Comparison of ENCODE assay signal across 8 cellular contexts in the genomic region with DNA sequence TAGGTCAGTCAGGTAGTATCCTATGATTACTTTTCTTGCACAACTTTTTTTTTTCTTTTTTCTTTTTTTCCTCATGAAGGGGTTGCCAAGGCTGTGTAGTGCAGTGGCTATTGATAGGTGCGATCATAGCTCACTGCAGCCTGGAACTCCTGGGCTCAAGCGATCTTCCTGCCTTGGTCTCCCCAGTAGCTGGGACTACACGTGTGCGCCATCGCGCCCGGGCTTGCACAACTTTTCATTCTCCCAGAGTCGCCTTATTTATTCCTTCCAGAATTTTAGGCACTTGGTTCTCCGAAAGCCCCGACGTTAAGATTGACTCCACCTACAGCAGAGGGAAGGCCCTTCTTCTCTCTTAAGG. TPM values are rescaled to one million over a fixed set of nuclear protein-coding genes. Genes with fewer than 3 reads are reported as not detected.
DNase-seq lines count a peak whose midpoint lies in the region; ATAC-seq, FAIRE-seq and TF ChIP-seq lines count a peak whose summit lies in the region.

No MANE protein-coding gene starts in this region.

- H3K4me3 ChIP-seq in iPS-15b (ENCODE audit: low read depth, low read length) = peak overlapping the region; percentile 87

- H3K4me1 ChIP-seq in iPS-15b (ENCODE audit: control insufficient read depth, insufficient read depth, low read length) = no peaks in the 10 kb centered on the region

- peak overlapping the region; percentile 97 for H3K9ac ChIP-seq in iPS-15b (ENCODE audit: low read depth, low read length)

- peaks cover 56% of the 10 kb centered on the region for H3K9me3 Mint-ChIP-seq in HFFc6
- peaks cover 26% of the 10 kb centered on the region for H3K9me3 Mint-ChIP-seq in activated naive CD8-positive, alpha-beta T cell (ENCODE audit: low read depth)
- H3K9me3 Mint-ChIP-seq in stimulated activated naive B cell treated with anti-CD40 and anti-IgM and Interleukin-4, amounts not matched to agents 10 μg/mL and 1 μg/mL and 100 μg/mL, for 72 hours = peaks cover 28 to 40% of the 10 kb centered on the region in 2 donors

- DNase-seq in HFFc6 (no peak), urothelium cell line (ENCODE audit: low spot score) (no peak), D721Med (ENCODE audit: insufficient read length, low spot score) (no peak)
- DNase-seq in stimulated activated naive B cell treated with anti-CD40 and anti-IgM and Interleukin-4, amounts not matched to agents 10 μg/mL and 1 μg/mL and 100 μg/mL, for 72 hours = no peak

- H3K27me3 Mint-ChIP-seq in HFFc6 (ENCODE audit: insufficient read depth) = peaks cover 3% of the 10 kb centered on the region
- H3K27me3 Mint-ChIP-seq in activated naive CD8-positive, alpha-beta T cell = no peaks in the 10 kb centered on the region
- no peaks in the 10 kb centered on the region for H3K27me3 Mint-ChIP-seq in stimulated activated naive B cell treated with anti-CD40 and anti-IgM and Interleukin-4, amounts not matched to agents 10 μg/mL and 1 μg/mL and 100 μg/mL, for 72 hours

- H3K27ac Mint-ChIP-seq in HFFc6 = peak overlapping the region; percentile 79
- peak overlapping the region; percentile 96 for H3K27ac Mint-ChIP-seq in activated naive CD8-positive, alpha-beta T cell
- H3K27ac Mint-ChIP-seq in stimulated activated naive B cell treated with anti-CD40 and anti-IgM and Interleukin-4, amounts not matched to agents 10 μg/mL and 1 μg/mL and 100 μg/mL, for 72 hours = peak overlapping the region; percentile 99

- peak overlapping the region; percentile 97 for H3K4me3 Mint-ChIP-seq in HFFc6
- H3K4me3 Mint-ChIP-seq in activated naive CD8-positive, alpha-beta T cell = peak overlapping the region; percentile 99
- H3K4me3 Mint-ChIP-seq in stimulated activated naive B cell treated with anti-CD40 and anti-IgM and Interleukin-4, amounts not matched to agents 10 μg/mL and 1 μg/mL and 100 μg/mL, for 72 hours = peak overlapping the region; percentile 94 to 100

- peaks cover 55% of the 10 kb centered on the region for H3K36me3 Mint-ChIP-seq in HFFc6 (ENCODE audit: low read depth)
- peaks cover 46% of the 10 kb centered on the region for H3K36me3 Mint-ChIP-seq in activated naive CD8-positive, alpha-beta T cell
- H3K36me3 Mint-ChIP-seq in stimulated activated naive B cell treated with anti-CD40 and anti-IgM and Interleukin-4, amounts not matched to agents 10 μg/mL and 1 μg/mL and 100 μg/mL, for 72 hours = peaks cover 34 to 58% of the 10 kb centered on the region in 2 donors

- H3K27me3 ChIP-seq in iPS-15b (ENCODE audit: control insufficient read depth, insufficient read depth, low read length) = no peaks in the 10 kb centered on the region

- H3K4me1 Mint-ChIP-seq in HFFc6 (ENCODE audit: low read depth) = peaks cover 17% of the 10 kb centered on the region
- H3K4me1 Mint-ChIP-seq in activated naive CD8-positive, alpha-beta T cell (ENCODE audit: low read depth) = peaks cover 26% of the 10 kb centered on the region
- peaks cover 14 to 21% of the 10 kb centered on the region in 2 donors for H3K4me1 Mint-ChIP-seq in stimulated activated naive B cell treated with anti-CD40 and anti-IgM and Interleukin-4, amounts not matched to agents 10 μg/mL and 1 μg/mL and 100 μg/mL, for 72 hours

- ATAC-seq in stimulated activated naive B cell treated with anti-CD40 and anti-IgM and Interleukin-4, amounts not matched to agents 10 μg/mL and 1 μg/mL and 100 μg/mL, for 72 hours (replicated peaks) = peak in 1 of 2 donors; percentile 12
- ATAC-seq in GM21786 (IDR thresholded peaks at IDR 0.05; ENCODE audit: unreplicated experiment) = no peak
- no peak for ATAC-seq in GM18873 (IDR thresholded peaks at IDR 0.05; ENCODE audit: low FRiP score, unreplicated experiment)

- H3K36me3 ChIP-seq in iPS-15b (ENCODE audit: control insufficient read depth, insufficient read depth, low read length) = peaks cover 6% of the 10 kb centered on the region

- TF ChIP-seq CTCF in HFFc6 (IDR thresholded peaks at IDR 0.05) (no peak), D721Med (IDR thresholded peaks at IDR 0.05; ENCODE audit: insufficient read depth, missing control alignments) (no peak)

- FAIRE-seq in urothelium cell line (lab: Jason Lieb, UNC) (no peak), D721Med (lab: Jason Lieb, UNC) (no peak)

- H3K9me3 ChIP-seq in iPS-15b (ENCODE audit: control insufficient read depth, insufficient read depth, low read length) = peaks cover 22% of the 10 kb centered on the region

RNA-seq across cellular contexts. Expression of a gene that starts 0.9 kb away (rescaled TPM):
- total RNA-seq in HFFc6 (2021; fragmentation: NEBNext Ultra II Directional; extraction: Animal tissue kit (Norgen Biotek cat#: 25700)) = 1 to 10 TPM; 2.7 to 5.4 (median 3.8) TPM

RNA-seq across cellular contexts. Expression of a gene that starts 21.6 kb away (rescaled TPM):
- total RNA-seq in HFFc6 (2021; fragmentation: NEBNext Ultra II Directional; extraction: Animal tissue kit (Norgen Biotek cat#: 25700)) = 1 to 10 TPM; 2.9 to 4.4 (median 4.1) TPM

RNA-seq across cellular contexts. Expression of a gene that starts 38.7 kb away (rescaled TPM):
- 1 to 10 TPM; 1.7 to 2.0 (median 1.8) TPM for total RNA-seq in HFFc6 (2021; fragmentation: NEBNext Ultra II Directional; extraction: Animal tissue kit (Norgen Biotek cat#: 25700))
